In genomic region chr2:11477994-11478393, GRCh38 we compare ENCODE assay signal across 2 cellular contexts.
TF ChIP-seq lines count a peak whose summit lies in the region.

No MANE protein-coding gene starts in this region.

TF ChIP-seq in HEK293, 187 proteins besides CTCF, POLR2A, EP300 and RAD21 (continued from another document):
- TF ChIP-seq ZNF610 (tag by site-specific recombination; IDR thresholded peaks at IDR 0.05; ENCODE audit: borderline replicate concordance) (no peak), ZNF341 (tag by site-specific recombination; IDR thresholded peaks at IDR 0.05; ENCODE audit: low read depth) (no peak), ZNF280C (tag by site-specific recombination; IDR thresholded peaks at IDR 0.05) (no peak), ZNF660 (tag by site-specific recombination; IDR thresholded peaks at IDR 0.05) (peak; percentile 92), ZBTB48 (tag by site-specific recombination; IDR thresholded peaks at IDR 0.05) (0 out of 2 replicates have a peak, but pooled peaks have one; percentile 26)

TF ChIP-seq in K562, 482 proteins besides CTCF, POLR2A, EP300 and RAD21 (continued from another document and continues in another):
- TF ChIP-seq CREB3 (tag; conservative IDR thresholded peaks at IDR 0.05; ENCODE audit: low read depth) (no peak), ZNF77 (CRISPR knock-in tag; IDR thresholded peaks at IDR 0.05) (no peak), ATF3 (IDR thresholded peaks at IDR 0.05) (no peak), ATF3 (CRISPR knock-in tag; conservative IDR thresholded peaks at IDR 0.05) (no peak), TFAP4 (CRISPR knock-in tag; IDR thresholded peaks at IDR 0.05; ENCODE audit: borderline replicate concordance) (peak; percentile 28; the same call in 1 of the 2 replicates), DEAF1 (CRISPR knock-in tag; IDR thresholded peaks at IDR 0.05) (peak; percentile 79), RB1 (IDR thresholded peaks at IDR 0.05; ENCODE audit: low read depth) (0 out of 2 replicates have a peak, but pooled peaks have one; percentile 27), TRIM25 (IDR thresholded peaks at IDR 0.05; ENCODE audit: borderline replicate concordance) (no peak), PRDM10 (IDR thresholded peaks at IDR 0.05; ENCODE audit: partially characterized antibody) (no peak), ETV1 (tag; conservative IDR thresholded peaks at IDR 0.05; ENCODE audit: low read depth) (no peak), GATAD2A (IDR thresholded peaks at IDR 0.05) (no peak), MYC (IDR thresholded peaks at IDR 0.05; ENCODE audit: low read depth, low read length) (no peak), MYC (CRISPR knock-in tag; IDR thresholded peaks at IDR 0.05; ENCODE audit: borderline replicate concordance, low read depth) (no peak), XRCC5 (IDR thresholded peaks at IDR 0.05; ENCODE audit: low read depth, low read length) (no peak), ZNF384 (IDR thresholded peaks at IDR 0.05; ENCODE audit: low read depth, low read length) (no peak), AFF1 (IDR thresholded peaks at IDR 0.05; ENCODE audit: low read depth in 1 of 2, partially characterized antibody in 2 of 2) (no peak), ELK1 (CRISPR knock-in tag; IDR thresholded peaks at IDR 0.05) (no peak), JUND (IDR thresholded peaks at IDR 0.05; ENCODE audit: borderline replicate concordance, low read depth, low read length) (peak; percentile 17; the same call in 1 of the 2 replicates), JUND (tag; IDR thresholded peaks at IDR 0.05; ENCODE audit: borderline replicate concordance, low read depth, low read length) (no peak), CREM (IDR thresholded peaks at IDR 0.05; ENCODE audit: low read depth) (0 out of 2 replicates have a peak, but pooled peaks have one; percentile 18), MECOM (CRISPR knock-in tag; IDR thresholded peaks at IDR 0.05) (no peak), HOMEZ (CRISPR knock-in tag; IDR thresholded peaks at IDR 0.05) (no peak), REST (CRISPR knock-in tag; IDR thresholded peaks at IDR 0.05; ENCODE audit: low read depth) (no peak), BCL6 (CRISPR knock-in tag; IDR thresholded peaks at IDR 0.05) (no peak), OTX1 (CRISPR knock-in tag; IDR thresholded peaks at IDR 0.05) (no peak), DACH1 (IDR thresholded peaks at IDR 0.05; ENCODE audit: partially characterized antibody) (peak; percentile 69), ZFP1 (CRISPR knock-in tag; IDR thresholded peaks at IDR 0.05) (no peak), SMARCB1 (IDR thresholded peaks at IDR 0.05; ENCODE audit: insufficient read length, low read depth) (no peak), CC2D1A (IDR thresholded peaks at IDR 0.05) (0 out of 2 replicates have a peak, but pooled peaks have one; percentile 17), SMC3 (conservative IDR thresholded peaks at IDR 0.05; ENCODE audit: insufficient read depth, low read depth, low read length) (peak; percentile 73), ZBED1 (IDR thresholded peaks at IDR 0.05) (no peak)
